ENCODE assay signal across 9 cellular contexts in genomic region chr1:157363660-157364140, GRCh38.
DNase-seq lines count a peak whose midpoint lies in the region; ATAC-seq and TF ChIP-seq lines count a peak whose summit lies in the region.
"Had no signal": no experiment of that assay in that cellular context is flagged by ENCODE, and none has a peak within 500 bp of the region (broad histone marks: within the 10 kb centered on the region; RNA-seq: fewer than 3 reads in every experiment).

No MANE protein-coding gene starts in this region.

- POLR2A ChIA-PET in CD4-positive, alpha-beta T cell (lab: Charles Lee) = no interaction called here

- H3K4me3 ChIP-seq in MG63 = no peak overlapping the region
- H3K4me3 ChIP-seq: BLaER1 had no signal

- H3K36me3 Mint-ChIP-seq in activated T-helper 17 cell treated with anti-CD3 and anti-CD28 coated beads, Interleukin-2, amount 50 U/mL, for 72 hours (ENCODE audit: low read depth) = no peaks in the 10 kb centered on the region
- H3K36me3 Mint-ChIP-seq in CD4-positive, alpha-beta T cell (ENCODE audit: low read depth) = no peaks in the 10 kb centered on the region

- no peaks in the 10 kb centered on the region for H3K36me3 ChIP-seq in MG63
- H3K36me3 ChIP-seq: BLaER1 had no signal

- H3K4me3 Mint-ChIP-seq in activated T-helper 17 cell treated with anti-CD3 and anti-CD28 coated beads, Interleukin-2, amount 50 U/mL, for 72 hours = no peak overlapping the region
- no peak overlapping the region for H3K4me3 Mint-ChIP-seq in CD4-positive, alpha-beta T cell

- ATAC-seq in GM21576 (IDR thresholded peaks at IDR 0.05; ENCODE audit: unreplicated experiment) = peak; percentile 76
- ATAC-seq in activated T-helper 17 cell treated with anti-CD3 and anti-CD28 coated beads, Interleukin-2, amount 50 U/mL, for 72 hours (replicated peaks) = peak; percentile 32
- no peak for ATAC-seq in CD4-positive, alpha-beta T cell (ENCODE audit: poor library complexity)

- no peaks in the 10 kb centered on the region for H3K4me1 Mint-ChIP-seq in activated T-helper 17 cell treated with anti-CD3 and anti-CD28 coated beads, Interleukin-2, amount 50 U/mL, for 72 hours
- no peaks in the 10 kb centered on the region for H3K4me1 Mint-ChIP-seq in CD4-positive, alpha-beta T cell (ENCODE audit: low read depth)

- no peak for TF ChIP-seq CTCF in CD4-positive, alpha-beta T cell (IDR thresholded peaks at IDR 0.05)

- no peak overlapping the region for H3K27ac ChIP-seq in CD4-positive, alpha-beta T cell (ENCODE audit: low read depth, low read length)
- H3K27ac ChIP-seq: BLaER1 had no signal

- H3K27me3 Mint-ChIP-seq in activated T-helper 17 cell treated with anti-CD3 and anti-CD28 coated beads, Interleukin-2, amount 50 U/mL, for 72 hours = peaks cover 16% of the 10 kb centered on the region
- no peaks in the 10 kb centered on the region for H3K27me3 Mint-ChIP-seq in CD4-positive, alpha-beta T cell

- H3K27me3 ChIP-seq in MG63 = no peaks in the 10 kb centered on the region
- H3K27me3 ChIP-seq in CD4-positive, alpha-beta T cell (ENCODE audit: control insufficient read depth, insufficient read depth, low read length) = no peaks in the 10 kb centered on the region
- H3K27me3 ChIP-seq: BLaER1 had no signal

- no peaks in the 10 kb centered on the region for H3K9me3 ChIP-seq in MG63
- H3K9me3 ChIP-seq in CD4-positive, alpha-beta T cell (ENCODE audit: control insufficient read depth, low read length) = no peaks in the 10 kb centered on the region
- H3K9me3 ChIP-seq: BLaER1 had no signal

- DNase-seq in NCI-H1694 (lab: John Stamatoyannopoulos, UW) = peak; percentile 12
- DNase-seq in NCI-H1694 treated with DMSO at 0.1 percent for 48 hours (lab: John Stamatoyannopoulos, UW) = no peak
- DNase-seq in MG63 = peak; percentile 30
- DNase-seq in left kidney (ENCODE audit: low read depth, low spot score) = peak; percentile 53
- no peak for DNase-seq in NCI-H1092 treated with DMSO at 0.1 percent for 48 hours (lab: John Stamatoyannopoulos, UW)
- DNase-seq in CD4-positive, alpha-beta T cell = no peak

- H3K27ac Mint-ChIP-seq in activated T-helper 17 cell treated with anti-CD3 and anti-CD28 coated beads, Interleukin-2, amount 50 U/mL, for 72 hours = no peak overlapping the region
- no peak overlapping the region for H3K27ac Mint-ChIP-seq in CD4-positive, alpha-beta T cell

- CTCF ChIA-PET in CD4-positive, alpha-beta T cell (lab: Charles Lee) = no interaction called here

- intact Hi-C loops in CD4-positive, alpha-beta T cell (cut with DNase I, micrococcal nuclease) = no loop called here

- no peaks in the 10 kb centered on the region for H3K9me3 Mint-ChIP-seq in activated T-helper 17 cell treated with anti-CD3 and anti-CD28 coated beads, Interleukin-2, amount 50 U/mL, for 72 hours
- H3K9me3 Mint-ChIP-seq in CD4-positive, alpha-beta T cell = no peaks in the 10 kb centered on the region

Comparison
In these comparisons a context has a peak if more than half of its experiments do, and no peak if none do; other contexts are left out.
1. DNase-seq: peak in NCI-H1694 (single experiment), MG63 (single experiment) and left kidney (single experiment); none in NCI-H1694 treated with DMSO at 0.1 percent for 48 hours (single experiment), NCI-H1092 treated with DMSO at 0.1 percent for 48 hours (single experiment) and CD4-positive, alpha-beta T cell (0 of 10).